Comparison of ENCODE assay signal across 10 cellular contexts in the genomic region with DNA sequence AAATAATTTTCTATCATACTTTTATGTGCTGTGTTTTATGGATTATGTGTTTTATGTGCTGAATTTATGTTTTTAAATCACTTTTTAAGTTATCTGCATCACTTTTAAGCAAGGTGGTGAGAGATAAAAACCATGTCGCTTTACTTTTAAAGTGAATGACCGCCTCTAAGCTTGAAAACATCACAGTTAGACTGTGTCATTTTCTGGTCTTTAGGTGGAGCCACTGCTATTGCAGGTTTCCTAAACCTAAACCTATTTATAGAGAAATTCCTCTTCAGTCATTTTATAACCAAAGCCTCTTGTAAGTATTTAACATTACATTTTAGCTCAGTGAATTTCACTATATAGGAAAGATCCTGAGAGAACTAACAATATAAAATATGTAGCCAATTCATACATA. TPM values are rescaled to one million over a fixed set of nuclear protein-coding genes. Genes with fewer than 3 reads are reported as not detected.
DNase-seq lines count a peak whose midpoint lies in the region; ATAC-seq, FAIRE-seq and TF ChIP-seq lines count a peak whose summit lies in the region.
"Had no signal": no experiment of that assay in that cellular context is flagged by ENCODE, and none has a peak within 500 bp of the region (broad histone marks: within the 10 kb centered on the region; RNA-seq: fewer than 3 reads in every experiment).

No MANE protein-coding gene starts in this region.

- H3K4me3 ChIP-seq in IMR-90 (ENCODE audit: insufficient read depth, low read depth, low read length), result no peak overlapping the region
- no peak overlapping the region for H3K4me3 ChIP-seq in astrocyte (ENCODE audit: insufficient read depth, low read depth, low read length)
- H3K4me3 ChIP-seq in mesenchymal stem cell (ENCODE audit: insufficient read depth in 1 of 2, low read depth in 1 of 2, low read length in 2 of 2), result peak overlapping the region in 1 of 2 experiments; percentile 13

- peak overlapping the region; percentile 79 for H3K27ac Mint-ChIP-seq in astrocyte (ENCODE audit: unreplicated experiment)
- H3K27ac Mint-ChIP-seq: activated naive CD4-positive, alpha-beta T cell treated with anti-CD3 and anti-CD28 coated beads, Interleukin-2, amount 50 U/mL, for 24 hours; T-helper 17 cell had no signal

- peaks cover 3% of the 10 kb centered on the region for H3K36me3 Mint-ChIP-seq in astrocyte (ENCODE audit: low read depth, unreplicated experiment)

- dilution Hi-C loops in IMR-90 (cut with HindIII; ENCODE audit: low sequenced_read_pairs, unreplicated experiment), result no loop called here

- H3K4me1 Mint-ChIP-seq in astrocyte (ENCODE audit: low read depth, unreplicated experiment), result peaks cover 22% of the 10 kb centered on the region
- H3K4me1 Mint-ChIP-seq: activated naive CD4-positive, alpha-beta T cell treated with anti-CD3 and anti-CD28 coated beads, Interleukin-2, amount 50 U/mL, for 24 hours; T-helper 17 cell had no signal

- CTCF ChIA-PET in IMR-90 (lab: Yijun Ruan, JAX), result interaction anchor here (0.6 to 1.1 kb wide), 2 partner anchors 9 to 70 kb away, joined by 3 to 5 read pairs; no protein-coding TSS in a partner anchor

- WGBS in IMR-90 (ENCODE audit: extremely low coverage in 2 of 2, insufficient read length in 1 of 2), 2 experiments, result no CpG with 5 or more reads among the region's 2 CpGs
- 96% methylated on average over 2 of the region's 2 CpGs for WGBS in mesenchymal stem cell

- H3K4me3 Mint-ChIP-seq in astrocyte (ENCODE audit: unreplicated experiment), result no peak overlapping the region
- H3K4me3 Mint-ChIP-seq: activated naive CD4-positive, alpha-beta T cell treated with anti-CD3 and anti-CD28 coated beads, Interleukin-2, amount 50 U/mL, for 24 hours; T-helper 17 cell had no signal

- no peak overlapping the region for H2BK12ac ChIP-seq in mesenchymal stem cell (ENCODE audit: low read length in 2 of 2)

- peaks cover 4% of the 10 kb centered on the region for H3K4me1 ChIP-seq in IMR-90 (ENCODE audit: control insufficient read depth, insufficient read depth, low read length)
- H3K4me1 ChIP-seq in astrocyte (ENCODE audit: insufficient read depth, low read length), result peaks cover 3% of the 10 kb centered on the region
- peaks cover 2% of the 10 kb centered on the region for H3K4me1 ChIP-seq in mesenchymal stem cell (ENCODE audit: control insufficient read depth, insufficient read depth, low read depth, low read length)

- H3K9ac ChIP-seq in IMR-90 (ENCODE audit: low read depth, low read length) (no peak overlapping the region), astrocyte (ENCODE audit: low read length) (no peak overlapping the region), mesenchymal stem cell (ENCODE audit: low read length) (peak overlapping the region; percentile 80)

- peak overlapping the region; percentile 90 for H2BK5ac ChIP-seq in IMR-90 (ENCODE audit: low read depth, low read length, poor library complexity, severe bottlenecking)
- H2BK5ac ChIP-seq in mesenchymal stem cell (ENCODE audit: low read depth, low read length, poor library complexity, severe bottlenecking), result no peak overlapping the region

- H4K8ac ChIP-seq in IMR-90 (ENCODE audit: low read depth in 2 of 2, low read length in 2 of 2), result no peak overlapping the region
- no peak overlapping the region for H4K8ac ChIP-seq in mesenchymal stem cell (ENCODE audit: low read length)

- H3K23ac ChIP-seq in IMR-90 (ENCODE audit: low read depth, low read length) (no peak overlapping the region), mesenchymal stem cell (ENCODE audit: low read length in 2 of 2) (no peak overlapping the region)

- no peak overlapping the region for H3K4ac ChIP-seq in IMR-90 (ENCODE audit: low read depth, low read length)
- no peak overlapping the region for H3K4ac ChIP-seq in mesenchymal stem cell (ENCODE audit: low read depth in 1 of 2, low read length in 2 of 2)

- H2AFZ ChIP-seq in IMR-90 (replicated peaks; ENCODE audit: low read length, poor library complexity), result no peak overlapping the region
- no peak overlapping the region for H2AFZ ChIP-seq in astrocyte (ENCODE audit: low read depth, low read length)
- no peak overlapping the region for H2AFZ ChIP-seq in mesenchymal stem cell (ENCODE audit: low read depth, low read length)

- no peak for TF ChIP-seq POLR2A in IMR-90 (IDR thresholded peaks at IDR 0.05; ENCODE audit: low read depth, low read length)

- H3K9me3 ChIP-seq in IMR-90 (ENCODE audit: control insufficient read depth, insufficient read depth, low read length) (no peaks in the 10 kb centered on the region), astrocyte (ENCODE audit: insufficient read depth, low read depth, low read length) (no peaks in the 10 kb centered on the region), mesenchymal stem cell (ENCODE audit: control insufficient read depth, low read length) (no peaks in the 10 kb centered on the region)

- H4K20me1 ChIP-seq in IMR-90 (ENCODE audit: insufficient read depth, low read length) (no peaks in the 10 kb centered on the region), astrocyte (ENCODE audit: insufficient read depth, low read length) (no peaks in the 10 kb centered on the region)

- H3K79me1 ChIP-seq in IMR-90 (ENCODE audit: low read depth in 1 of 2, low read length in 2 of 2), result no peaks in the 10 kb centered on the region
- H3K79me1 ChIP-seq in mesenchymal stem cell (replicated peaks; ENCODE audit: low read length, poor library complexity, severe bottlenecking), result no peaks in the 10 kb centered on the region

- H2BK15ac ChIP-seq in IMR-90 (ENCODE audit: low read depth, low read length), result no peak overlapping the region
- no peak overlapping the region for H2BK15ac ChIP-seq in mesenchymal stem cell (ENCODE audit: low read depth, poor library complexity, severe bottlenecking)

- FAIRE-seq in astrocyte (lab: Jason Lieb, UNC), result no peak
- FAIRE-seq in GM19239 (lab: Jason Lieb, UNC), result no peak

- H4K5ac ChIP-seq in IMR-90 (ENCODE audit: low read depth, low read length), result no peak overlapping the region; the same call in 1 of the 2 replicates

- H3K14ac ChIP-seq in IMR-90 (replicated peaks; ENCODE audit: low read depth, low read length), result no peak overlapping the region
- H3K14ac ChIP-seq in mesenchymal stem cell (ENCODE audit: low read length in 2 of 2), result no peak overlapping the region

- no peak overlapping the region for H2BK120ac ChIP-seq in IMR-90 (ENCODE audit: low read depth, low read length)
- no peak overlapping the region for H2BK120ac ChIP-seq in mesenchymal stem cell (ENCODE audit: low read depth, low read length)

- H3K4me2 ChIP-seq in IMR-90 (ENCODE audit: low read depth, low read length) (no peak overlapping the region), astrocyte (ENCODE audit: low read length) (no peak overlapping the region), mesenchymal stem cell (ENCODE audit: low read length, poor library complexity, severe bottlenecking) (no peak overlapping the region)

- in situ Hi-C loops in ACHN (cut with HindIII; ENCODE audit: low pct_ligation_motif_present, low pct_unique_long_range_greater_than_20kb, low sequenced_read_pairs) (no loop called here), IMR-90 (cut with MboI; ENCODE audit: low sequenced_read_pairs) (no loop called here)

- H3K27ac ChIP-seq in IMR-90 (ENCODE audit: insufficient read depth, low read length) (no peak overlapping the region), astrocyte (ENCODE audit: low read depth, low read length) (no peak overlapping the region), mesenchymal stem cell (ENCODE audit: low read length, poor library complexity, severe bottlenecking) (no peak overlapping the region)

- TF ChIP-seq CTCF in IMR-90 (conservative IDR thresholded peaks at IDR 0.05; ENCODE audit: low read depth, low read length), result peak; percentile 12; the same call in 1 of the 2 replicates
- TF ChIP-seq CTCF in astrocyte (IDR thresholded peaks at IDR 0.05; ENCODE audit: insufficient read depth, low read depth, low read length), result no peak

- no peak for TF ChIP-seq RAD21 in IMR-90 (IDR thresholded peaks at IDR 0.05; ENCODE audit: low read length)

- H3K56ac ChIP-seq in IMR-90 (ENCODE audit: extremely low read depth, insufficient read depth, low read length), result no peak overlapping the region

- no TSS peak for BruUV-seq in IMR-90 (replicated peaks; lab: Mats Ljungman, UMichigan)

- H3K18ac ChIP-seq in IMR-90 (ENCODE audit: low read depth, low read length) (peak overlapping the region; percentile 70; the same call in 1 of the 2 replicates), mesenchymal stem cell (ENCODE audit: low read depth in 1 of 2, low read length in 2 of 2) (no peak overlapping the region)

- no peaks in the 10 kb centered on the region for H3K27me3 ChIP-seq in IMR-90 (ENCODE audit: control insufficient read depth, insufficient read depth, low read length)
- no peaks in the 10 kb centered on the region for H3K27me3 ChIP-seq in astrocyte (ENCODE audit: insufficient read depth, low read length)
- no peaks in the 10 kb centered on the region for H3K27me3 ChIP-seq in mesenchymal stem cell (ENCODE audit: control insufficient read depth in 1 of 2, insufficient read depth in 1 of 2, low read length in 2 of 2)

- ATAC-seq in IMR-90 (ENCODE audit: low read depth), result peak; percentile 28
- ATAC-seq in HG02885 (IDR thresholded peaks at IDR 0.05; ENCODE audit: poor library complexity, unreplicated experiment), result no peak
- ATAC-seq: T-helper 17 cell had no signal

- H3K79me2 ChIP-seq in astrocyte (ENCODE audit: insufficient read depth, low read length), result no peaks in the 10 kb centered on the region

- intact Hi-C loops in IMR-90 (cut with micrococcal nuclease), result loop anchor here (5.0 kb wide), 1 partner anchor 40 kb away; the partner anchor contains the start of gene SLC35E3

- DNase-seq in ACHN (peak; percentile 51), IMR-90 (no peak), astrocyte (ENCODE audit: low read depth) (no peak), mesenchymal stem cell (no peak), NCI-H526 treated with DMSO at 0.1 percent for 48 hours (lab: John Stamatoyannopoulos, UW) (no peak), GM19239 (ENCODE audit: insufficient read length, low spot score) (no peak)
- no peak for DNase-seq in activated CD8-positive, alpha-beta memory T cell treated with anti-CD3 and anti-CD28 coated beads, Interleukin-2, amount 50 U/mL, for 48 hours
- DNase-seq: T-helper 17 cell had no signal

- H2AK9ac ChIP-seq in IMR-90 (replicated peaks; ENCODE audit: low read depth, low read length, poor library complexity), result no peak overlapping the region

- no peaks in the 10 kb centered on the region for H3K27me3 Mint-ChIP-seq in astrocyte (ENCODE audit: low read depth, unreplicated experiment)
- H3K27me3 Mint-ChIP-seq: activated naive CD4-positive, alpha-beta T cell treated with anti-CD3 and anti-CD28 coated beads, Interleukin-2, amount 50 U/mL, for 24 hours; T-helper 17 cell had no signal

- POLR2A ChIA-PET in IMR-90 (lab: Charles Lee; ENCODE audit: unreplicated experiment), result interaction anchor here (0.6 kb wide), 1 partner anchor 220 kb away, joined by 6 read pairs; no protein-coding TSS in a partner anchor

- H4K91ac ChIP-seq in IMR-90 (ENCODE audit: insufficient read depth, low read depth, low read length) (no peak overlapping the region), mesenchymal stem cell (ENCODE audit: low read length) (no peak overlapping the region)

- H2AK5ac ChIP-seq in IMR-90 (ENCODE audit: low read depth, low read length), result no peak overlapping the region
- no peak overlapping the region for H2AK5ac ChIP-seq in mesenchymal stem cell (ENCODE audit: low read length, severe bottlenecking)

- H3K36me3 ChIP-seq in IMR-90 (ENCODE audit: control insufficient read depth, insufficient read depth, low read length), result no peaks in the 10 kb centered on the region
- H3K36me3 ChIP-seq in astrocyte (ENCODE audit: insufficient read depth, low read length), result no peaks in the 10 kb centered on the region
- no peaks in the 10 kb centered on the region for H3K36me3 ChIP-seq in mesenchymal stem cell (ENCODE audit: control insufficient read depth in 1 of 2, insufficient read depth in 2 of 2, low read depth in 1 of 2, low read length in 2 of 2)

- H3K9me3 Mint-ChIP-seq in astrocyte (ENCODE audit: unreplicated experiment), result no peaks in the 10 kb centered on the region
- H3K9me3 Mint-ChIP-seq: activated naive CD4-positive, alpha-beta T cell treated with anti-CD3 and anti-CD28 coated beads, Interleukin-2, amount 50 U/mL, for 24 hours had no signal

- H3K9me1 ChIP-seq in IMR-90 (ENCODE audit: insufficient read depth, low read length), result no peaks in the 10 kb centered on the region

- no peak overlapping the region for H2BK20ac ChIP-seq in IMR-90 (ENCODE audit: low read depth, low read length)

RNA-seq across cellular contexts. Expression of gene MDM2, which starts 21.0 kb away (rescaled TPM):
- total RNA-seq in IMR-90 (2012; rRNA removed), result 196 and 235 TPM in 2 replicates
- polyA plus RNA-seq in IMR-90 (2012; rRNA removed), result 21.0 and 21.9 TPM in 2 replicates
- 10.1 and 22.8 TPM in 2 replicates for polyA plus RNA-seq in IMR-90 (2012; cell fraction: cytosol; rRNA removed)
- 11.7 and 38.6 TPM in 2 replicates for polyA plus RNA-seq in IMR-90 (2012; cell fraction: nucleus; rRNA removed; ENCODE audit: low replicate concordance)
- total RNA-seq in astrocyte, result 692 and 828 TPM in 2 replicates
- 95.3 TPM for polyA plus RNA-seq in mesenchymal stem cell (2013, experiment 1 of 2)
- 102 TPM for polyA plus RNA-seq in mesenchymal stem cell (2013, experiment 2 of 2)

RNA-seq across cellular contexts. Expression of gene SLC35E3, which starts 41.0 kb away (rescaled TPM):
- 3.6 TPM in 2 replicates for total RNA-seq in IMR-90 (2012; rRNA removed)
- 3.9 and 5.1 TPM in 2 replicates for polyA plus RNA-seq in IMR-90 (2012; rRNA removed)
- 1.5 TPM in 2 replicates for polyA plus RNA-seq in IMR-90 (2012; cell fraction: cytosol; rRNA removed)
- polyA plus RNA-seq in IMR-90 (2012; cell fraction: nucleus; rRNA removed; ENCODE audit: low replicate concordance), result 2.0 and 7.5 TPM in 2 replicates
- 10.0 and 14.6 TPM in 2 replicates for total RNA-seq in astrocyte
- 6.3 TPM for polyA plus RNA-seq in mesenchymal stem cell (2013, experiment 1 of 2)
- 6.9 TPM for polyA plus RNA-seq in mesenchymal stem cell (2013, experiment 2 of 2)
